1 cellular context compared by ENCODE assay signal in genomic region chr14:102748806-102749205, GRCh38.
TF ChIP-seq lines count a peak whose summit lies in the region.

No MANE protein-coding gene starts in this region.

TF ChIP-seq in IMR-90, 13 proteins besides CTCF, POLR2A, EP300 and RAD21 (continued from another document):
- TF ChIP-seq, protein P1, sequence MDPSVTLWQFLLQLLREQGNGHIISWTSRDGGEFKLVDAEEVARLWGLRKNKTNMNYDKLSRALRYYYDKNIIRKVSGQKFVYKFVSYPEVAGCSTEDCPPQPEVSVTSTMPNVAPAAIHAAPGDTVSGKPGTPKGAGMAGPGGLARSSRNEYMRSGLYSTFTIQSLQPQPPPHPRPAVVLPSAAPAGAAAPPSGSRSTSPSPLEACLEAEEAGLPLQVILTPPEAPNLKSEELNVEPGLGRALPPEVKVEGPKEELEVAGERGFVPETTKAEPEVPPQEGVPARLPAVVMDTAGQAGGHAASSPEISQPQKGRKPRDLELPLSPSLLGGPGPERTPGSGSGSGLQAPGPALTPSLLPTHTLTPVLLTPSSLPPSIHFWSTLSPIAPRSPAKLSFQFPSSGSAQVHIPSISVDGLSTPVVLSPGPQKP (IDR thresholded peaks at IDR 0.05; ENCODE audit: borderline replicate concordance, low read depth, low read length), result no peak
